ENCODE assay signal across 1 cellular context in the genomic region with DNA sequence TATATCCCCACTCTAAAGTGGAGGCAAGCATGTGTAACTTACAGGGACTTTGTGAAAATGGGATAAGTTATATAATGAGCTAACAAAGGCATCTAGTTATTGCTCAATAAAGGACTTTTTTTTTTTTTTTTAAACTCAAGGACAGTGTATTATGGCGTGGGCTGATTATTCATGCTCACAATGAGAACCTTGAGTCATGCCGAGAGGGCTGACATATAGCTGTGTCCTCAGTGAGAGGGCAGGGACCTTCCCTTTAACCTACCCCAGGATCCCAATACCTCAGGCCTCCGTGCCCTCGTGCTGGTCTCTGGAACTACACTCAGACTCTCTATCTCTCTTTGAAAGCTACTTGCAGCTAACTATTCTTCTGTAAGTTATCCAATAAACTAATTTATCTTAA.
TF ChIP-seq lines count a peak whose summit lies in the region.

No MANE protein-coding gene starts in this region.

TF ChIP-seq in GM12878, 131 proteins besides CTCF, POLR2A, EP300 and RAD21 (continued from another document):
- TF ChIP-seq, protein P1, sequence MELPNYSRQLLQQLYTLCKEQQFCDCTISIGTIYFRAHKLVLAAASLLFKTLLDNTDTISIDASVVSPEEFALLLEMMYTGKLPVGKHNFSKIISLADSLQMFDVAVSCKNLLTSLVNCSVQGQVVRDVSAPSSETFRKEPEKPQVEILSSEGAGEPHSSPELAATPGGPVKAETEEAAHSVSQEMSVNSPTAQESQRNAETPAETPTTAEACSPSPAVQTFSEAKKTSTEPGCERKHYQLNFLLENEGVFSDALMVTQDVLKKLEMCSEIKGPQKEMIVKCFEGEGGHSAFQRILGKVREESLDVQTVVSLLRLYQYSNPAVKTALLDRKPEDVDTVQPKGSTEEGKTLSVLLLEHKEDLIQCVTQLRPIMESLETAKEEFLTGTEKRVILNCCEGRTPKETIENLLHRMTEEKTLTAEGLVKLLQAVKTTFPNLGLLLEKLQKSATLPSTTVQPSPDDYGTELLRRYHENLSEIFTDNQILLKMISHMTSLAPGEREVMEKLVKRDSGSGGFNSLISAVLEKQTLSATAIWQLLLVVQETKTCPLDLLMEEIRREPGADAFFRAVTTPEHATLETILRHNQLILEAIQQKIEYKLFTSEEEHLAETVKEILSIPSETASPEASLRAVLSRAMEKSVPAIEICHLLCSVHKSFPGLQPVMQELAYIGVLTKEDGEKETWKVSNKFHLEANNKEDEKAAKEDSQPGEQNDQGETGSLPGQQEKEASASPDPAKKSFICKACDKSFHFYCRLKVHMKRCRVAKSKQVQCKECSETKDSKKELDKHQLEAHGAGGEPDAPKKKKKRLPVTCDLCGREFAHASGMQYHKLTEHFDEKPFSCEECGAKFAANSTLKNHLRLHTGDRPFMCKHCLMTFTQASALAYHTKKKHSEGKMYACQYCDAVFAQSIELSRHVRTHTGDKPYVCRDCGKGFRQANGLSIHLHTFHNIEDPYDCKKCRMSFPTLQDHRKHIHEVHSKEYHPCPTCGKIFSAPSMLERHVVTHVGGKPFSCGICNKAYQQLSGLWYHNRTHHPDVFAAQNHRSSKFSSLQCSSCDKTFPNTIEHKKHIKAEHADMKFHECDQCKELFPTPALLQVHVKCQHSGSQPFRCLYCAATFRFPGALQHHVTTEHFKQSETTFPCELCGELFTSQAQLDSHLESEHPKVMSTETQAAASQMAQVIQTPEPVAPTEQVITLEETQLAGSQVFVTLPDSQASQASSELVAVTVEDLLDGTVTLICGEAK (IDR thresholded peaks at IDR 0.05; ENCODE audit: borderline replicate concordance), result no peak
- TF ChIP-seq EED (IDR thresholded peaks at IDR 0.05; ENCODE audit: low read depth), result peak; percentile 33; the same call in 1 of the 2 replicates
- no peak for TF ChIP-seq MTA3 (IDR thresholded peaks at IDR 0.05; ENCODE audit: borderline replicate concordance, low read length)
- 0 out of 2 replicates have a peak, but pooled peaks have one; percentile 19 for TF ChIP-seq IKZF1 (conservative IDR thresholded peaks at IDR 0.05)
- peak; percentile 65; the same call in 1 of the 2 replicates for TF ChIP-seq NFIC (IDR thresholded peaks at IDR 0.05; ENCODE audit: low read depth, low read length)
- no peak for TF ChIP-seq HDGF (IDR thresholded peaks at IDR 0.05)
- TF ChIP-seq, protein P2, sequence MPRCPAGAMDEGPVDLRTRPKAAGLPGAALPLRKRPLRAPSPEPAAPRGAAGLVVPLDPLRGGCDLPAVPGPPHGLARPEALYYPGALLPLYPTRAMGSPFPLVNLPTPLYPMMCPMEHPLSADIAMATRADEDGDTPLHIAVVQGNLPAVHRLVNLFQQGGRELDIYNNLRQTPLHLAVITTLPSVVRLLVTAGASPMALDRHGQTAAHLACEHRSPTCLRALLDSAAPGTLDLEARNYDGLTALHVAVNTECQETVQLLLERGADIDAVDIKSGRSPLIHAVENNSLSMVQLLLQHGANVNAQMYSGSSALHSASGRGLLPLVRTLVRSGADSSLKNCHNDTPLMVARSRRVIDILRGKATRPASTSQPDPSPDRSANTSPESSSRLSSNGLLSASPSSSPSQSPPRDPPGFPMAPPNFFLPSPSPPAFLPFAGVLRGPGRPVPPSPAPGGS (IDR thresholded peaks at IDR 0.05; ENCODE audit: borderline replicate concordance, insufficient read depth, low read depth, low read length, poor library complexity, severe bottlenecking), result peak; percentile 65
- TF ChIP-seq YBX1 (IDR thresholded peaks at IDR 0.05), result no peak
- TF ChIP-seq SREBF2 (IDR thresholded peaks at IDR 0.05; ENCODE audit: low read length), result no peak
- no peak for TF ChIP-seq SUZ12 (IDR thresholded peaks at IDR 0.05; ENCODE audit: unreplicated experiment)
- 0 out of 2 replicates have a peak, but pooled peaks have one; percentile 15 for TF ChIP-seq IRF4 (IDR thresholded peaks at IDR 0.05; ENCODE audit: low read depth, low read length)
- no peak for TF ChIP-seq TCF7 (IDR thresholded peaks at IDR 0.05; ENCODE audit: borderline replicate concordance)
- TF ChIP-seq WRNIP1 (IDR thresholded peaks at IDR 0.05; ENCODE audit: borderline replicate concordance, low read depth, low read length), result no peak
- TF ChIP-seq, protein P3, sequence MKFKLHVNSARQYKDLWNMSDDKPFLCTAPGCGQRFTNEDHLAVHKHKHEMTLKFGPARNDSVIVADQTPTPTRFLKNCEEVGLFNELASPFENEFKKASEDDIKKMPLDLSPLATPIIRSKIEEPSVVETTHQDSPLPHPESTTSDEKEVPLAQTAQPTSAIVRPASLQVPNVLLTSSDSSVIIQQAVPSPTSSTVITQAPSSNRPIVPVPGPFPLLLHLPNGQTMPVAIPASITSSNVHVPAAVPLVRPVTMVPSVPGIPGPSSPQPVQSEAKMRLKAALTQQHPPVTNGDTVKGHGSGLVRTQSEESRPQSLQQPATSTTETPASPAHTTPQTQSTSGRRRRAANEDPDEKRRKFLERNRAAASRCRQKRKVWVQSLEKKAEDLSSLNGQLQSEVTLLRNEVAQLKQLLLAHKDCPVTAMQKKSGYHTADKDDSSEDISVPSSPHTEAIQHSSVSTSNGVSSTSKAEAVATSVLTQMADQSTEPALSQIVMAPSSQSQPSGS (IDR thresholded peaks at IDR 0.05; ENCODE audit: low read length), result peak; percentile 30; the same call in 1 of the 2 replicates
- TF ChIP-seq TBL1XR1 (IDR thresholded peaks at IDR 0.05; ENCODE audit: low read depth, low read length), result no peak
- peak; percentile 48; the same call in 1 of the 2 replicates for TF ChIP-seq CREM (IDR thresholded peaks at IDR 0.05; ENCODE audit: low read depth)
- TF ChIP-seq CEBPB (IDR thresholded peaks at IDR 0.05; ENCODE audit: borderline replicate concordance in 1 of 2, low read depth in 2 of 2, low read length in 2 of 2), result no peak
- TF ChIP-seq, protein P4, sequence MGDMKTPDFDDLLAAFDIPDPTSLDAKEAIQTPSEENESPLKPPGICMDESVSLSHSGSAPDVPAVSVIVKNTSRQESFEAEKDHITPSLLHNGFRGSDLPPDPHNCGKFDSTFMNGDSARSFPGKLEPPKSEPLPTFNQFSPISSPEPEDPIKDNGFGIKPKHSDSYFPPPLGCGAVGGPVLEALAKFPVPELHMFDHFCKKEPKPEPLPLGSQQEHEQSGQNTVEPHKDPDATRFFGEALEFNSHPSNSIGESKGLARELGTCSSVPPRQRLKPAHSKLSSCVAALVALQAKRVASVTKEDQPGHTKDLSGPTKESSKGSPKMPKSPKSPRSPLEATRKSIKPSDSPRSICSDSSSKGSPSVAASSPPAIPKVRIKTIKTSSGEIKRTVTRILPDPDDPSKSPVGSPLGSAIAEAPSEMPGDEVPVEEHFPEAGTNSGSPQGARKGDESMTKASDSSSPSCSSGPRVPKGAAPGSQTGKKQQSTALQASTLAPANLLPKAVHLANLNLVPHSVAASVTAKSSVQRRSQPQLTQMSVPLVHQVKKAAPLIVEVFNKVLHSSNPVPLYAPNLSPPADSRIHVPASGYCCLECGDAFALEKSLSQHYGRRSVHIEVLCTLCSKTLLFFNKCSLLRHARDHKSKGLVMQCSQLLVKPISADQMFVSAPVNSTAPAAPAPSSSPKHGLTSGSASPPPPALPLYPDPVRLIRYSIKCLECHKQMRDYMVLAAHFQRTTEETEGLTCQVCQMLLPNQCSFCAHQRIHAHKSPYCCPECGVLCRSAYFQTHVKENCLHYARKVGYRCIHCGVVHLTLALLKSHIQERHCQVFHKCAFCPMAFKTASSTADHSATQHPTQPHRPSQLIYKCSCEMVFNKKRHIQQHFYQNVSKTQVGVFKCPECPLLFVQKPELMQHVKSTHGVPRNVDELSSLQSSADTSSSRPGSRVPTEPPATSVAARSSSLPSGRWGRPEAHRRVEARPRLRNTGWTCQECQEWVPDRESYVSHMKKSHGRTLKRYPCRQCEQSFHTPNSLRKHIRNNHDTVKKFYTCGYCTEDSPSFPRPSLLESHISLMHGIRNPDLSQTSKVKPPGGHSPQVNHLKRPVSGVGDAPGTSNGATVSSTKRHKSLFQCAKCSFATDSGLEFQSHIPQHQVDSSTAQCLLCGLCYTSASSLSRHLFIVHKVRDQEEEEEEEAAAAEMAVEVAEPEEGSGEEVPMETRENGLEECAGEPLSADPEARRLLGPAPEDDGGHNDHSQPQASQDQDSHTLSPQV (IDR thresholded peaks at IDR 0.05), result no peak
- TF ChIP-seq, protein P5, sequence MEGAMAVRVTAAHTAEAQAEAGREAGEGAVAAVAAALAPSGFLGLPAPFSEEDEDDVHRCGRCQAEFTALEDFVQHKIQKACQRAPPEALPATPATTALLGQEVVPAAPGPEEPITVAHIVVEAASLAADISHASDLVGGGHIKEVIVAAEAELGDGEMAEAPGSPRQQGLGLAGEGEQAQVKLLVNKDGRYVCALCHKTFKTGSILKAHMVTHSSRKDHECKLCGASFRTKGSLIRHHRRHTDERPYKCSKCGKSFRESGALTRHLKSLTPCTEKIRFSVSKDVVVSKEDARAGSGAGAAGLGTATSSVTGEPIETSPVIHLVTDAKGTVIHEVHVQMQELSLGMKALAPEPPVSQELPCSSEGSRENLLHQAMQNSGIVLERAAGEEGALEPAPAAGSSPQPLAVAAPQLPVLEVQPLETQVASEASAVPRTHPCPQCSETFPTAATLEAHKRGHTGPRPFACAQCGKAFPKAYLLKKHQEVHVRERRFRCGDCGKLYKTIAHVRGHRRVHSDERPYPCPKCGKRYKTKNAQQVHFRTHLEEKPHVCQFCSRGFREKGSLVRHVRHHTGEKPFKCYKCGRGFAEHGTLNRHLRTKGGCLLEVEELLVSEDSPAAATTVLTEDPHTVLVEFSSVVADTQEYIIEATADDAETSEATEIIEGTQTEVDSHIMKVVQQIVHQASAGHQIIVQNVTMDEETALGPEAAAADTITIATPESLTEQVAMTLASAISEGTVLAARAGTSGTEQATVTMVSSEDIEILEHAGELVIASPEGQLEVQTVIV (IDR thresholded peaks at IDR 0.05; ENCODE audit: borderline replicate concordance, partially characterized antibody), result no peak
- 0 out of 2 replicates have a peak, but pooled peaks have one; percentile 9 for TF ChIP-seq TCF12 (IDR thresholded peaks at IDR 0.05; ENCODE audit: low read depth, low read length)
- TF ChIP-seq POU2F2 (IDR thresholded peaks at IDR 0.05; ENCODE audit: borderline replicate concordance, low read depth, low read length), result 0 out of 3 replicates have a peak, but pooled peaks have one; percentile 23
- no peak for TF ChIP-seq SMAD5 (IDR thresholded peaks at IDR 0.05; ENCODE audit: low read depth)
TF ChIP-seq in GM12878: peak in this region for 12.
